ENCODE assay signal across 9 cellular contexts in genomic region chr15:70245932-70246622, GRCh38.
DNase-seq lines count a peak whose midpoint lies in the region; ATAC-seq and TF ChIP-seq lines count a peak whose summit lies in the region.
"Had no signal": no experiment of that assay in that cellular context is flagged by ENCODE, and none has a peak within 500 bp of the region (broad histone marks: within the 10 kb centered on the region; RNA-seq: fewer than 3 reads in every experiment).

No MANE protein-coding gene starts in this region.

- H3K27ac ChIP-seq in osteoblast (ENCODE audit: low read depth, low read length): no peak overlapping the region

- no peaks in the 10 kb centered on the region for H3K36me3 ChIP-seq in osteoblast (ENCODE audit: insufficient read depth, low read length)

- H3K4me1 ChIP-seq in osteoblast (ENCODE audit: insufficient read depth, low read length): peaks cover 3% of the 10 kb centered on the region

- no peaks in the 10 kb centered on the region for H3K79me2 ChIP-seq in osteoblast (ENCODE audit: insufficient read depth, low read length)

- ATAC-seq in HG03469 (IDR thresholded peaks at IDR 0.05; ENCODE audit: unreplicated experiment): no peak

- DNase-seq in GM03348 (ENCODE audit: low spot score): peak; percentile 84
- peak; percentile 80 for DNase-seq in NB4 (ENCODE audit: low read depth)
- peak; percentile 60 for DNase-seq in epithelial cell of esophagus (ENCODE audit: low read depth)
- DNase-seq in osteoblast (ENCODE audit: insufficient read length, low spot score, missing footprints): peak; percentile 94
- no peak for DNase-seq in NCI-H82 treated with DMSO at 0.1 percent for 48 hours (lab: John Stamatoyannopoulos, UW; ENCODE audit: unreplicated experiment)
- DNase-seq in NCI-H446 treated with DMSO at 0.1 percent for 48 hours (lab: John Stamatoyannopoulos, UW): no peak
- no peak for DNase-seq in stimulated activated naive CD4-positive, alpha-beta T cell (lab: John Stamatoyannopoulos, UW)
- DNase-seq: NCI-H2107 had no signal

- H3K4me2 ChIP-seq in osteoblast (ENCODE audit: insufficient read depth, low read length): no peak overlapping the region

- no peaks in the 10 kb centered on the region for H4K20me1 ChIP-seq in osteoblast (ENCODE audit: insufficient read depth, low read length)

- TF ChIP-seq CTCF in NB4 (IDR thresholded peaks at IDR 0.05; ENCODE audit: low read depth, low read length) (no peak), epithelial cell of esophagus (IDR thresholded peaks at IDR 0.05; ENCODE audit: insufficient read depth, low read depth, low read length, missing control alignments) (no peak), osteoblast (IDR thresholded peaks at IDR 0.05; ENCODE audit: extremely low read depth, low read depth, low read length) (no peak)

- H3K4me3 ChIP-seq in NB4 (ENCODE audit: low read depth, low read length) (no peak overlapping the region), epithelial cell of esophagus (ENCODE audit: low read length) (no peak overlapping the region), osteoblast (ENCODE audit: insufficient read depth, low read length) (no peak overlapping the region)

- no peaks in the 10 kb centered on the region for H3K9me3 ChIP-seq in osteoblast (ENCODE audit: low read depth, low read length)

- TF ChIP-seq POLR2A in NB4 (IDR thresholded peaks at IDR 0.05; ENCODE audit: extremely low read depth, insufficient read length): no peak

- H2AFZ ChIP-seq in osteoblast (ENCODE audit: low read length): no peak overlapping the region

- no peaks in the 10 kb centered on the region for H3K27me3 ChIP-seq in osteoblast (ENCODE audit: insufficient read depth, low read length)

Comparison
In these comparisons a context has a peak if more than half of its experiments do, and no peak if none do; other contexts are left out.
1. DNase-seq: peak in GM03348 (single experiment), NB4 (single experiment), epithelial cell of esophagus (single experiment) and osteoblast (single experiment); none in NCI-H82 treated with DMSO at 0.1 percent for 48 hours (single experiment), NCI-H446 treated with DMSO at 0.1 percent for 48 hours (single experiment) and stimulated activated naive CD4-positive, alpha-beta T cell (0 of 6).